In the genomic region with DNA sequence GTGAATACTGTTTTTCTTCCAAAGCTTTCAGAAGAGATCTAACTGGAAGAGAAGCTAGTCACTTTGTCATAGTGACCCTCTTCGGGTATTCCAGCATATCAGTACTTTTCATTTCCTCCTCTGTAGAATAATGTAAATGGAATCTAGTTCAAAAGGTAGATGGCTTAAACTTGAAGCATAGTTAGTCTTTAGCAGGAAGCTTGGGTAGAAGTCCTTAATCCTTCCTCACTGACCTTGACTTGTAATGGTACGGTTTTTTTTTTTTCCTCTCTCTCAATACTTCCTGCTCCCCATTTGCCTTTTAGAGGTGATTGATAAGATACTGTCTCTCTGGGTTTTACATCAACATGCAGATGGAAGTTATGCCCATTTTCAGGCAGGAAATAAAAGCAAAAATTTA, we compare ENCODE assay signal across 8 cellular contexts. TPM values are rescaled to one million over a fixed set of nuclear protein-coding genes. Genes with fewer than 3 reads are reported as not detected.
DNase-seq lines count a peak whose midpoint lies in the region; ATAC-seq and TF ChIP-seq lines count a peak whose summit lies in the region.

No MANE protein-coding gene starts in this region.

- H3K4me1 ChIP-seq in CD4-positive, alpha-beta memory T cell (ENCODE audit: insufficient read depth, low read length), result peaks cover 60% of the 10 kb centered on the region

- H3K9me3 Mint-ChIP-seq in CD4-positive, alpha-beta memory T cell, result peaks cover 0 to 2% (median 0%) of the 10 kb centered on the region in 8 donors
- H3K9me3 Mint-ChIP-seq in nephron progenitor cell, result no peaks in the 10 kb centered on the region

- ATAC-seq in HG02798 (IDR thresholded peaks at IDR 0.05; ENCODE audit: poor library complexity, unreplicated experiment), result no peak
- no peak for ATAC-seq in HG03108 (IDR thresholded peaks at IDR 0.05; ENCODE audit: unreplicated experiment)

- H3K27ac ChIP-seq in CD4-positive, alpha-beta memory T cell (ENCODE audit: low read depth, low read length), result no peak overlapping the region
- no peak overlapping the region for H3K27ac ChIP-seq in coronary artery

- no peaks in the 10 kb centered on the region for H3K9me3 ChIP-seq in CD4-positive, alpha-beta memory T cell (ENCODE audit: control insufficient read depth in 1 of 2, low read length in 2 of 2)
- no peaks in the 10 kb centered on the region for H3K9me3 ChIP-seq in MG63

- peaks cover 0 to 5% of the 10 kb centered on the region in 2 donors for H3K36me3 Mint-ChIP-seq in CD4-positive, alpha-beta memory T cell
- peaks cover 23% of the 10 kb centered on the region for H3K36me3 Mint-ChIP-seq in nephron progenitor cell (ENCODE audit: low read depth)

- H3K36me3 ChIP-seq in CD4-positive, alpha-beta memory T cell (ENCODE audit: insufficient read depth, low read length), result no peaks in the 10 kb centered on the region
- no peaks in the 10 kb centered on the region for H3K36me3 ChIP-seq in MG63

- H3K4me1 Mint-ChIP-seq in CD4-positive, alpha-beta memory T cell, result peaks cover 48 to 68% (median 54%) of the 10 kb centered on the region in 4 donors
- H3K4me1 Mint-ChIP-seq in nephron progenitor cell, result peaks cover 23% of the 10 kb centered on the region

- no peak for DNase-seq in CD4-positive, alpha-beta memory T cell
- DNase-seq in MG63 (no peak), coronary artery (ENCODE audit: low spot score) (no peak), nephron progenitor cell (no peak), inferior parietal cortex (ENCODE audit: extremely low spot score) (no peak)
- DNase-seq in stimulated activated CD4-positive, alpha-beta T cell treated with anti-CD3 and anti-CD28 coated beads, Interleukin-1b, Interleukin-23, amount 100 ng/mL, for 48 hours, result no peak

- POLR2A ChIA-PET in CD4-positive, alpha-beta memory T cell (lab: Charles Lee; ENCODE audit: partially characterized antibody), result interaction anchor here (1.0 to 3.6 kb wide), 8 partner anchors 25 to 94 kb away, joined by 3 to 61 read pairs (median 8); no protein-coding TSS in a partner anchor

- intact Hi-C loops in CD4-positive, alpha-beta memory T cell (cut with micrococcal nuclease), result loop anchor here (2.0 to 5.0 kb wide), 2 partner anchors 14 to 139 kb away; partner anchors contain the start of gene ATG14

- H3K27me3 ChIP-seq in CD4-positive, alpha-beta memory T cell (ENCODE audit: insufficient read depth, low read length), result no peaks in the 10 kb centered on the region
- no peaks in the 10 kb centered on the region for H3K27me3 ChIP-seq in MG63

- peak overlapping the region; percentile 87 to 95 (median 92) for H3K4me3 Mint-ChIP-seq in CD4-positive, alpha-beta memory T cell
- H3K4me3 Mint-ChIP-seq in nephron progenitor cell, result peak overlapping the region; percentile 91

- no peaks in the 10 kb centered on the region for H3K27me3 Mint-ChIP-seq in CD4-positive, alpha-beta memory T cell
- H3K27me3 Mint-ChIP-seq in nephron progenitor cell (ENCODE audit: low read depth, poor library complexity), result peaks cover 7% of the 10 kb centered on the region

- peak overlapping the region; percentile 63 to 96 (median 95) for H3K27ac Mint-ChIP-seq in CD4-positive, alpha-beta memory T cell
- no peak overlapping the region for H3K27ac Mint-ChIP-seq in nephron progenitor cell

- peak overlapping the region in 1 of 2 donors; percentile 90 for H3K4me3 ChIP-seq in CD4-positive, alpha-beta memory T cell (ENCODE audit: low read length in 2 of 2)
- peak overlapping the region; percentile 80; the same call in 1 of the 2 replicates for H3K4me3 ChIP-seq in MG63
- H3K4me3 ChIP-seq in coronary artery, result peak overlapping the region; percentile 88

- TF ChIP-seq CTCF in coronary artery (IDR thresholded peaks at IDR 0.05), result no peak
- no peak for TF ChIP-seq CTCF in nephron progenitor cell (IDR thresholded peaks at IDR 0.05)

- CTCF ChIA-PET in CD4-positive, alpha-beta memory T cell (lab: Charles Lee; ENCODE audit: partially characterized antibody), result interaction anchor here (0.9 to 10.0 kb wide), 10 partner anchors 16 to 161 kb away, joined by 3 to 348 read pairs (median 8); no protein-coding TSS in a partner anchor

RNA-seq across cellular contexts. Expression of gene FBXO34, which starts 1.7 kb away (rescaled TPM):
- total RNA-seq in CD4-positive, alpha-beta memory T cell, result 10 to 100 TPM; 42.1 to 43.6 TPM
- 10 to 100 TPM; 33.8 to 44.1 TPM for polyA plus RNA-seq in CD4-positive, alpha-beta memory T cell
- total RNA-seq in MG63 (2014; rRNA removed; shearing (Covaris generic); ENCODE audit: low replicate concordance), result 12.9 and 28.0 TPM in 2 replicates
